In the genomic region with DNA sequence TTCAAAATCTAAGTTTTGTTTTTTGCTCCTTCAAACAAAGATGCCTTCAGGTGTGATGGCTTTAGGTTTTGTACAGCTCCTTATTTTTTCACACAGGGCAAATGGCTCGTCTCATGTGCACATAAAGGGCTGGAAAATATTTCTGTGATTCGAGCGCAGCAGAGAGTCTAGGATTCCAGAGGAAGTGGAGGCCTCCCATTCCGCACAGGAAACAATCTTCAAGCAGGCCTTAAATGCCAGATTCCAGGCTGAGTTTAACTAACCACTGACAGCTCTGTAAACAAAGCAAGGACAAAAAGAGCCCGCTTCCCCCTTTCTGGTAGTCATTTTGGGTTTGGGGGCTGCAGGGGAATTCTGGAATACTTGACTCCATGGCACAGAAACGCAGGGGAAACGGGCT, we compare ENCODE assay signal across 11 cellular contexts.
DNase-seq lines count a peak whose midpoint lies in the region; ATAC-seq and TF ChIP-seq lines count a peak whose summit lies in the region.
"Had no signal": no experiment of that assay in that cellular context is flagged by ENCODE, and none has a peak within 500 bp of the region (broad histone marks: within the 10 kb centered on the region; RNA-seq: fewer than 3 reads in every experiment).

No MANE protein-coding gene starts in this region.

- in situ Hi-C loops in astrocyte of the spinal cord (cut with HindIII; ENCODE audit: low sequenced_read_pairs), result no loop called here

- no peaks in the 10 kb centered on the region for H3K36me3 ChIP-seq in testis (ENCODE audit: low read depth, missing control alignments)

- H3K9me3 Mint-ChIP-seq in activated T-cell treated with anti-CD3 and anti-CD28 coated beads, Interleukin-2, amount 50 U/mL, for 72 hours, result peaks cover 1 to 2% of the 10 kb centered on the region in 2 donors

- H3K27me3 ChIP-seq in testis, result no peaks in the 10 kb centered on the region

- DNase-seq in AG20443 (ENCODE audit: low spot score) (peak; percentile 34), astrocyte of the spinal cord (ENCODE audit: low read depth, low spot score) (peak; percentile 54), left ventricle myocardium superior (no peak), pulmonary artery endothelial cell (ENCODE audit: low read depth, low spot score) (peak; percentile 36), NCI-H1436 treated with DMSO at 0.1 percent for 48 hours (lab: John Stamatoyannopoulos, UW) (no peak), 8988T (no peak), testis (no peak)
- DNase-seq in activated T-cell treated with anti-CD3 and anti-CD28 coated beads, Interleukin-2, amount 50 U/mL, for 72 hours, result no peak
- DNase-seq: activated gamma-delta T cell, NCI-H2029, OCI-M1 had no signal

- peaks cover 0 to 2% of the 10 kb centered on the region in 2 donors for H3K36me3 Mint-ChIP-seq in activated T-cell treated with anti-CD3 and anti-CD28 coated beads, Interleukin-2, amount 50 U/mL, for 72 hours (ENCODE audit: insufficient read depth in 2 of 2)

- no peak overlapping the region for H3K4me3 ChIP-seq in astrocyte of the spinal cord (ENCODE audit: low read depth, low read length)
- no peak overlapping the region for H3K4me3 ChIP-seq in testis

- no peak overlapping the region for H3K4me3 Mint-ChIP-seq in activated T-cell treated with anti-CD3 and anti-CD28 coated beads, Interleukin-2, amount 50 U/mL, for 72 hours

- H3K27me3 Mint-ChIP-seq in activated T-cell treated with anti-CD3 and anti-CD28 coated beads, Interleukin-2, amount 50 U/mL, for 72 hours (ENCODE audit: low read depth), result no peaks in the 10 kb centered on the region

- no peak overlapping the region for H3K27ac Mint-ChIP-seq in activated T-cell treated with anti-CD3 and anti-CD28 coated beads, Interleukin-2, amount 50 U/mL, for 72 hours

- peaks cover 26% of the 10 kb centered on the region for H3K4me1 Mint-ChIP-seq in activated T-cell treated with anti-CD3 and anti-CD28 coated beads, Interleukin-2, amount 50 U/mL, for 72 hours (ENCODE audit: low read depth)

- TF ChIP-seq POLR2A in testis (IDR thresholded peaks at IDR 0.05), result no peak

- H3K4me1 ChIP-seq in testis, result no peaks in the 10 kb centered on the region

- no peak for TF ChIP-seq CTCF in astrocyte of the spinal cord (IDR thresholded peaks at IDR 0.05; ENCODE audit: low read depth, low read length)
- no peak for TF ChIP-seq CTCF in testis (IDR thresholded peaks at IDR 0.05)

- no peaks in the 10 kb centered on the region for H3K9me3 ChIP-seq in testis

- H3K27ac ChIP-seq in testis, result peak overlapping the region in 1 of 2 donors; percentile 74

- ATAC-seq in left ventricle myocardium superior, result peak; percentile 33
- ATAC-seq in activated T-cell treated with anti-CD3 and anti-CD28 coated beads, Interleukin-2, amount 50 U/mL, for 72 hours (replicated peaks in 1 of 2), result no peak

- 42 to 45% methylated on average over 7 of the region's 7 CpGs for WGBS in testis, 2 donors

- intact Hi-C loops in left ventricle myocardium superior (cut with micrococcal nuclease) (no loop called here), testis (cut with DNase I; ENCODE audit: low total_unique reads) (no loop called here)

Comparison
In these comparisons a context has a peak if more than half of its experiments do, and no peak if none do; other contexts are left out.
1. DNase-seq: peak in AG20443 (single experiment), astrocyte of the spinal cord (single experiment) and pulmonary artery endothelial cell (single experiment); none in left ventricle myocardium superior (single experiment), NCI-H1436 treated with DMSO at 0.1 percent for 48 hours (single experiment), activated T-cell treated with anti-CD3 and anti-CD28 coated beads, Interleukin-2, amount 50 U/mL, for 72 hours (0 of 2), 8988T (single experiment) and testis (single experiment).